ENCODE assay signal across 10 cellular contexts in the genomic region with DNA sequence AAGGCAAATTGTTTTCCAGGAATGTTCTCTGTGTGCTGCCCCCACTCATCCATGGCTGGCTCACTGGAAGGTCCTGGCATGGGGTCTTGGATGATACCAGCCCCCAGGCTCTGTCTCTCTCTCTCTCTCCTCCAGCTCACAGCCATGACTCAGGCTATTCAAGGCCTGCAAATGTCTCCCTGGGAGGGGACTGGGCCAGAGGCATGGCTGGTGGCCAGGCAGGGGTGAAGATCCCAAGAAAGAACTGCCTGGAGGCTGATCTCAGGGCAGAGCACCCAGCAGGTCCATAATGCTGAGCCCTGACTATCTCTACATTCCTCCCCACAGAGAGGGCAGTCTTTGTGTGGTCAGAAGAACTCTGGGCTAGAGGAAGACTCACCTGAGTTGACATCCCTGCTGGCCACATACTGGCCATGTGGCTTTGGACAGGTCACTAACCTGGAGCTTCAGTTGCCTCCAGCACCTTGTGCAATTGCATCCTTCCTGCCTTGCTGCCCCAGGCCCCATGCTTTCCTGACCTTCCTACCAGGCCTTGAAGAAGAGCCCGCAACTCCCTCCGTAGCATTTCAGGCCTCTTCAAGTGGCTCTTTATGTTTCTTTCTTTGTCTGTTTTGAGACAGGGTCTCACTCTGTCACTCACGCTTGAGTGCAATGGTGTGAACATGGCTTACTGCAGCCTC.
DNase-seq lines count a peak whose midpoint lies in the region; ATAC-seq and TF ChIP-seq lines count a peak whose summit lies in the region.
"Had no signal": no experiment of that assay in that cellular context is flagged by ENCODE, and none has a peak within 500 bp of the region (broad histone marks: within the 10 kb centered on the region; RNA-seq: fewer than 3 reads in every experiment).

No MANE protein-coding gene starts in this region.

- in situ Hi-C loops in ACHN (cut with HindIII; ENCODE audit: low pct_ligation_motif_present, low pct_unique_long_range_greater_than_20kb, low sequenced_read_pairs): no loop called here
- in situ Hi-C loops in G401 (cut with HindIII; ENCODE audit: low sequenced_read_pairs): no loop called here

- 93 to 98% methylated on average over 3 of the region's 3 CpGs for WGBS in esophagus squamous epithelium, 2 donors

- intact Hi-C loops in esophagus squamous epithelium (cut with DNase I): no loop called here

- H3K9me3 ChIP-seq in RWPE2 (ENCODE audit: severe bottlenecking) (no peaks in the 10 kb centered on the region), esophagus squamous epithelium (no peaks in the 10 kb centered on the region), osteoblast (ENCODE audit: low read depth, low read length) (no peaks in the 10 kb centered on the region)
- H3K9me3 ChIP-seq: BLaER1 had no signal

- ATAC-seq in RWPE2 (ENCODE audit: low read depth): no peak
- ATAC-seq in GM18519 (IDR thresholded peaks at IDR 0.05; ENCODE audit: low FRiP score, unreplicated experiment): no peak

- H3K4me1 ChIP-seq in RWPE2 (ENCODE audit: insufficient read depth, poor library complexity, severe bottlenecking): peaks cover 33% of the 10 kb centered on the region
- peaks cover 33 to 67% (median 34%) of the 10 kb centered on the region in 3 donors for H3K4me1 ChIP-seq in esophagus squamous epithelium
- peaks cover 49% of the 10 kb centered on the region for H3K4me1 ChIP-seq in osteoblast (ENCODE audit: insufficient read depth, low read length)

- DNase-seq in ACHN: peak; percentile 62
- no peak for DNase-seq in RWPE2 (ENCODE audit: low spot score)
- no peak for DNase-seq in esophagus squamous epithelium (lab: John Stamatoyannopoulos, UW)
- peak; percentile 93 for DNase-seq in osteoblast (ENCODE audit: insufficient read length, low spot score, missing footprints)
- DNase-seq in retina: no peak
- no peak for DNase-seq in G401 (ENCODE audit: low spot score)
- DNase-seq in activated CD4-positive, alpha-beta T cell treated with anti-CD3 and anti-CD28 coated beads for 1 hour: no peak
- DNase-seq: NCI-H187 had no signal

- no peaks in the 10 kb centered on the region for H3K36me3 ChIP-seq in RWPE2 (ENCODE audit: low read depth)
- no peaks in the 10 kb centered on the region for H3K36me3 ChIP-seq in esophagus squamous epithelium
- no peaks in the 10 kb centered on the region for H3K36me3 ChIP-seq in osteoblast (ENCODE audit: insufficient read depth, low read length)
- H3K36me3 ChIP-seq: BLaER1 had no signal

- TF ChIP-seq CTCF in RWPE2 (IDR thresholded peaks at IDR 0.05; ENCODE audit: poor library complexity, severe bottlenecking): no peak
- no peak for TF ChIP-seq CTCF in esophagus squamous epithelium (IDR thresholded peaks at IDR 0.05)
- no peak for TF ChIP-seq CTCF in osteoblast (IDR thresholded peaks at IDR 0.05; ENCODE audit: extremely low read depth, low read depth, low read length)

- peak overlapping the region; percentile 99 for H3K27ac ChIP-seq in RWPE2 (ENCODE audit: poor library complexity, severe bottlenecking)
- H3K27ac ChIP-seq in esophagus squamous epithelium: peak overlapping the region; percentile 51 to 88 (median 84)
- peak overlapping the region; percentile 90 for H3K27ac ChIP-seq in osteoblast (ENCODE audit: low read depth, low read length)
- H3K27ac ChIP-seq: BLaER1 had no signal

- H3K79me2 ChIP-seq in osteoblast (ENCODE audit: insufficient read depth, low read length): no peaks in the 10 kb centered on the region

- H3K27me3 ChIP-seq in RWPE2 (ENCODE audit: insufficient read depth, poor library complexity, severe bottlenecking) (no peaks in the 10 kb centered on the region), esophagus squamous epithelium (no peaks in the 10 kb centered on the region), osteoblast (ENCODE audit: insufficient read depth, low read length) (no peaks in the 10 kb centered on the region)
- H3K27me3 ChIP-seq: BLaER1 had no signal

- no peak for TF ChIP-seq POLR2A in esophagus squamous epithelium (IDR thresholded peaks at IDR 0.05)

- H4K20me1 ChIP-seq in osteoblast (ENCODE audit: insufficient read depth, low read length): no peaks in the 10 kb centered on the region
- H4K20me1 ChIP-seq: BLaER1 had no signal

- H3K4me2 ChIP-seq in osteoblast (ENCODE audit: insufficient read depth, low read length): peak overlapping the region; percentile 16
- H3K4me2 ChIP-seq: BLaER1 had no signal

- no peak overlapping the region for H2AFZ ChIP-seq in osteoblast (ENCODE audit: low read length)

- H3K4me3 ChIP-seq in RWPE2 (ENCODE audit: severe bottlenecking) (no peak overlapping the region), esophagus squamous epithelium (no peak overlapping the region), osteoblast (ENCODE audit: insufficient read depth, low read length) (no peak overlapping the region)
- H3K4me3 ChIP-seq: BLaER1 had no signal

Comparison
In these comparisons a context has a peak if more than half of its experiments do, and no peak if none do; other contexts are left out.
1. DNase-seq: peak in ACHN (single experiment) and osteoblast (single experiment); none in RWPE2 (single experiment), esophagus squamous epithelium (single experiment), retina (single experiment), G401 (single experiment) and activated CD4-positive, alpha-beta T cell treated with anti-CD3 and anti-CD28 coated beads for 1 hour (single experiment).
2. Peak in every context shown above with its lines, with median percentiles within 50 percentile points of each other: H3K27ac ChIP-seq.